8 cellular contexts compared by ENCODE assay signal in the genomic region with DNA sequence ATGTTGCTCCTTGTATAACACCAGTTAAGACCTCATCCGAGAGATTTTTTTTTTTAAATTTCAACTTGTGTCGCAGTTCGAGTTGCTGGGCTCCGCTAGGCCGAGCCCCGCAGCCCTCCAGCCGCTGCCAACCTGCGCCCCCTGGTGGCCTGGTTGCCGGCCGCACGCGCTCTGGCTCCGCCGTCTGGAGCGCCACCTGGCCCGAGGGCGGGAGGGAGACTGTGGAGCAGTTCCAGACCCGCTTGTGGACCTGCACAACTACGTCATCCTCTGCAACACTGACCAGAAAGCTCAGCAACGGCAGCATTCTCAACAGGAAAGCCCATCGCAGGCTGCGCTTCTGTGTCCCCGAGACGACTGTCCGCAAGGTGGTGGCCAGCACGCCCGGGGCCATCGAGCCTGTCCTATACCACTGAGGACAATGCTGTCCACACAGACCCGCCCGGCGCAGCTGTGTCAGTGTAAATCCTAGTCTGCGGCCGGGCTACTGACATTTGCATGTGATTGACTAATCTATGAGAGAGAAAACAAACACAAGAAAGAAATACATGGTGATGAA. TPM values are rescaled to one million over a fixed set of nuclear protein-coding genes. Genes with fewer than 3 reads are reported as not detected.
A peak's percentile ranks its signal among the peaks of the same experiment; 100 is the strongest.
DNase-seq lines count a peak whose midpoint lies in the region; ATAC-seq and TF ChIP-seq lines count a peak whose summit lies in the region.

No MANE protein-coding gene starts in this region.

- TF ChIP-seq CTCF in Peyer's patch (IDR thresholded peaks at IDR 0.05) (peak; percentile 63 to 99 (median 92)), fibroblast of mammary gland (conservative IDR thresholded peaks at IDR 0.05; ENCODE audit: control insufficient read depth, insufficient read depth, low read depth, low read length) (peak; percentile 57)

- ATAC-seq in GM21528 (IDR thresholded peaks at IDR 0.05; ENCODE audit: low FRiP score, unreplicated experiment): peak; percentile 99
- ATAC-seq in activated T-helper 17 cell treated with anti-CD3 and anti-CD28 coated beads, Interleukin-2, amount 50 U/mL, for 72 hours (replicated peaks): peak; percentile 99
- ATAC-seq in natural killer cell treated with Interleukin-12 subunit alpha and Interleukin-12 subunit beta and Interleukin-15 and Interleukin-18, amount 100 ng/mL, for 72 hours: peak; percentile 99

- H3K27me3 Mint-ChIP-seq in activated T-helper 17 cell treated with anti-CD3 and anti-CD28 coated beads, Interleukin-2, amount 50 U/mL, for 72 hours: peaks cover 8% of the 10 kb centered on the region
- H3K27me3 Mint-ChIP-seq in natural killer cell treated with Interleukin-12 subunit alpha and Interleukin-12 subunit beta and Interleukin-15 and Interleukin-18, amount 100 ng/mL, for 72 hours: peaks cover 16 to 21% of the 10 kb centered on the region in 2 donors

- no peaks in the 10 kb centered on the region for H3K36me3 Mint-ChIP-seq in activated T-helper 17 cell treated with anti-CD3 and anti-CD28 coated beads, Interleukin-2, amount 50 U/mL, for 72 hours (ENCODE audit: low read depth)
- no peaks in the 10 kb centered on the region for H3K36me3 Mint-ChIP-seq in natural killer cell treated with Interleukin-12 subunit alpha and Interleukin-12 subunit beta and Interleukin-15 and Interleukin-18, amount 100 ng/mL, for 72 hours

- DNase-seq in DMS 273 (lab: John Stamatoyannopoulos, UW; ENCODE audit: unreplicated experiment) (peak; percentile 92), HuH-7.5 (ENCODE audit: low spot score) (peak; percentile 50), Peyer's patch (peak; percentile 64 to 91 (median 91)), fibroblast of mammary gland (ENCODE audit: low read depth) (peak; percentile 78)
- DNase-seq in natural killer cell treated with Interleukin-12 subunit alpha and Interleukin-12 subunit beta and Interleukin-15 and Interleukin-18, amount 100 ng/mL, for 72 hours (ENCODE audit: low spot score): peak; percentile 90
- peak; percentile 62 to 88 (median 76) for DNase-seq in stimulated activated naive CD4-positive, alpha-beta T cell (lab: John Stamatoyannopoulos, UW)

- no peak overlapping the region for H3K27ac Mint-ChIP-seq in activated T-helper 17 cell treated with anti-CD3 and anti-CD28 coated beads, Interleukin-2, amount 50 U/mL, for 72 hours
- no peak overlapping the region for H3K27ac Mint-ChIP-seq in natural killer cell treated with Interleukin-12 subunit alpha and Interleukin-12 subunit beta and Interleukin-15 and Interleukin-18, amount 100 ng/mL, for 72 hours

- H3K9me3 Mint-ChIP-seq in activated T-helper 17 cell treated with anti-CD3 and anti-CD28 coated beads, Interleukin-2, amount 50 U/mL, for 72 hours: no peaks in the 10 kb centered on the region
- H3K9me3 Mint-ChIP-seq in natural killer cell treated with Interleukin-12 subunit alpha and Interleukin-12 subunit beta and Interleukin-15 and Interleukin-18, amount 100 ng/mL, for 72 hours: no peaks in the 10 kb centered on the region

- H3K4me3 Mint-ChIP-seq in activated T-helper 17 cell treated with anti-CD3 and anti-CD28 coated beads, Interleukin-2, amount 50 U/mL, for 72 hours: peak overlapping the region; percentile 63
- peak overlapping the region; percentile 52 for H3K4me3 Mint-ChIP-seq in natural killer cell treated with Interleukin-12 subunit alpha and Interleukin-12 subunit beta and Interleukin-15 and Interleukin-18, amount 100 ng/mL, for 72 hours

- no peaks in the 10 kb centered on the region for H3K9me3 ChIP-seq in Peyer's patch

- no peaks in the 10 kb centered on the region for H3K4me1 Mint-ChIP-seq in activated T-helper 17 cell treated with anti-CD3 and anti-CD28 coated beads, Interleukin-2, amount 50 U/mL, for 72 hours
- peaks cover 16 to 21% of the 10 kb centered on the region in 2 donors for H3K4me1 Mint-ChIP-seq in natural killer cell treated with Interleukin-12 subunit alpha and Interleukin-12 subunit beta and Interleukin-15 and Interleukin-18, amount 100 ng/mL, for 72 hours (ENCODE audit: low read depth in 2 of 2)

- no peaks in the 10 kb centered on the region for H3K4me1 ChIP-seq in Peyer's patch

- H3K27ac ChIP-seq in Peyer's patch: no peak overlapping the region

- H3K36me3 ChIP-seq in Peyer's patch: no peaks in the 10 kb centered on the region

- H3K27me3 ChIP-seq in Peyer's patch: no peaks in the 10 kb centered on the region

- TF ChIP-seq POLR2A in Peyer's patch (IDR thresholded peaks at IDR 0.05): no peak

- H3K4me3 ChIP-seq in Peyer's patch: peak overlapping the region in 3 of 4 donors; percentile 32 to 44 (median 43)
- peak overlapping the region; percentile 39 for H3K4me3 ChIP-seq in fibroblast of mammary gland (ENCODE audit: control insufficient read depth, low read depth, low read length)

RNA-seq across cellular contexts. Expression of gene ARL9, which starts 39.1 kb away (rescaled TPM):
- not detected for total RNA-seq in Peyer's patch
- under 1 TPM; 0.24 to 0.37 TPM for total RNA-seq in activated T-helper 17 cell treated with anti-CD3 and anti-CD28 coated beads, Interleukin-2, amount 50 U/mL, for 72 hours
- total RNA-seq in natural killer cell treated with Interleukin-12 subunit alpha and Interleukin-12 subunit beta and Interleukin-15 and Interleukin-18, amount 100 ng/mL, for 72 hours: not detected
